Comparison of ENCODE assay signal across 1 cellular context in the genomic region with DNA sequence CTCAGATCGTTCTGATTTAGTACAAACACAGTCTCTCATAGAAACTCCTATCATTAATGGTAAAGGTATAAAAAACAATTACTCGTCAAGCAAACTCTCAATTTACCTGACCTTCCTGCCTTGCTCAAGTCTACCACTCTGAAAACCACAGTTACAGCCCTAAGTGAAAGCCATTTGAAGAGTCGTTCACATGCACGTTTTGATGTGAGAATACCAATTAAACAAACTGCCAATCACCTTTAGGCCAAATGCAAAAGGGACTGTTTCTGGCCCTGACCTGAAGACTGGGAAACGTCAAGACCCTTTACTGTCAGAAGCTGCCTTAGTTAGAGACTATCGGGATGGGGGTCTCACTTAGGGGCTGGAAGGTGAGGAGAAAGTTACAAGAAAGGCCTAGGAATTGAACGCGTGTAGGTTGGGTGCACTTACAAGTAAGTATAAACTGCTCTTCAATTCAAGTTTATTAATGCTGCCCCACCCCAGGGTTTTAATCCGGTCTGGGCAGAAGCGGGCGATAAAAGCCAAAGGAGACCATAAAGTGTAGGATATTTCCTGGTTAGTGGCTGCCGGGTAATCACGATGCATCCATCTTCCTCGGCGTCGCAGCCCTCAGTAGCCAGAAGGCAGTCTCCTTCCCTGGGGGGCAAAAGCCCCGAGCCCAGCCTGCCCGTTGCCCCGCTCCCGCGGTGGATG.
TF ChIP-seq lines count a peak whose summit lies in the region.

No MANE protein-coding gene starts in this region.

TF ChIP-seq in GM12878, 131 proteins besides CTCF, POLR2A, EP300 and RAD21 (continued from another document):
- TF ChIP-seq, protein P1, sequence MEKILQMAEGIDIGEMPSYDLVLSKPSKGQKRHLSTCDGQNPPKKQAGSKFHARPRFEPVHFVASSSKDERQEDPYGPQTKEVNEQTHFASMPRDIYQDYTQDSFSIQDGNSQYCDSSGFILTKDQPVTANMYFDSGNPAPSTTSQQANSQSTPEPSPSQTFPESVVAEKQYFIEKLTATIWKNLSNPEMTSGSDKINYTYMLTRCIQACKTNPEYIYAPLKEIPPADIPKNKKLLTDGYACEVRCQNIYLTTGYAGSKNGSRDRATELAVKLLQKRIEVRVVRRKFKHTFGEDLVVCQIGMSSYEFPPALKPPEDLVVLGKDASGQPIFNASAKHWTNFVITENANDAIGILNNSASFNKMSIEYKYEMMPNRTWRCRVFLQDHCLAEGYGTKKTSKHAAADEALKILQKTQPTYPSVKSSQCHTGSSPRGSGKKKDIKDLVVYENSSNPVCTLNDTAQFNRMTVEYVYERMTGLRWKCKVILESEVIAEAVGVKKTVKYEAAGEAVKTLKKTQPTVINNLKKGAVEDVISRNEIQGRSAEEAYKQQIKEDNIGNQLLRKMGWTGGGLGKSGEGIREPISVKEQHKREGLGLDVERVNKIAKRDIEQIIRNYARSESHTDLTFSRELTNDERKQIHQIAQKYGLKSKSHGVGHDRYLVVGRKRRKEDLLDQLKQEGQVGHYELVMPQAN (conservative IDR thresholded peaks at IDR 0.05), result no peak
- peak; percentile 41 for TF ChIP-seq MEF2B (IDR thresholded peaks at IDR 0.05; ENCODE audit: partially characterized antibody, poor library complexity, severe bottlenecking)
- TF ChIP-seq CREB1 (IDR thresholded peaks at IDR 0.05; ENCODE audit: low read depth), result peak; percentile 5; the same call in 1 of the 2 replicates
- no peak for TF ChIP-seq SP1 (IDR thresholded peaks at IDR 0.05; ENCODE audit: low read depth, low read length)
- no peak for TF ChIP-seq ZBTB40 (IDR thresholded peaks at IDR 0.05; ENCODE audit: borderline replicate concordance)
- TF ChIP-seq, protein P2, sequence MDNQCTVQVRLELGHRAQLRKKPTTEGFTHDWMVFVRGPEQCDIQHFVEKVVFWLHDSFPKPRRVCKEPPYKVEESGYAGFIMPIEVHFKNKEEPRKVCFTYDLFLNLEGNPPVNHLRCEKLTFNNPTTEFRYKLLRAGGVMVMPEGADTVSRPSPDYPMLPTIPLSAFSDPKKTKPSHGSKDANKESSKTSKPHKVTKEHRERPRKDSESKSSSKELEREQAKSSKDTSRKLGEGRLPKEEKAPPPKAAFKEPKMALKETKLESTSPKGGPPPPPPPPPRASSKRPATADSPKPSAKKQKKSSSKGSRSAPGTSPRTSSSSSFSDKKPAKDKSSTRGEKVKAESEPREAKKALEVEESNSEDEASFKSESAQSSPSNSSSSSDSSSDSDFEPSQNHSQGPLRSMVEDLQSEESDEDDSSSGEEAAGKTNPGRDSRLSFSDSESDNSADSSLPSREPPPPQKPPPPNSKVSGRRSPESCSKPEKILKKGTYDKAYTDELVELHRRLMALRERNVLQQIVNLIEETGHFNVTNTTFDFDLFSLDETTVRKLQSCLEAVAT (IDR thresholded peaks at IDR 0.05), result 0 out of 2 replicates have a peak, but pooled peaks have one; percentile 14
- no peak for TF ChIP-seq ASH2L (IDR thresholded peaks at IDR 0.05; ENCODE audit: borderline replicate concordance, low read depth)
- peak; percentile 83 for TF ChIP-seq PKNOX1 (IDR thresholded peaks at IDR 0.05)
- TF ChIP-seq GATAD2B (conservative IDR thresholded peaks at IDR 0.05; ENCODE audit: low read depth), result no peak
- no peak for TF ChIP-seq RBBP5 (conservative IDR thresholded peaks at IDR 0.05)
- TF ChIP-seq TCF7 (IDR thresholded peaks at IDR 0.05; ENCODE audit: borderline replicate concordance), result no peak
- peak; percentile 54 for TF ChIP-seq RUNX3 (IDR thresholded peaks at IDR 0.05; ENCODE audit: low read length)
- peak; percentile 56; the same call in 1 of the 2 replicates for TF ChIP-seq POLR2AphosphoS5 (IDR thresholded peaks at IDR 0.05; ENCODE audit: low read length)
- TF ChIP-seq PAX8 (IDR thresholded peaks at IDR 0.05), result no peak
- TF ChIP-seq BHLHE40 (IDR thresholded peaks at IDR 0.05; ENCODE audit: borderline replicate concordance in 1 of 2, low read depth in 2 of 2, low read length in 1 of 2), result peak; percentile 62 to 77; a peak in 3 of 4 replicates
- TF ChIP-seq CBFB (IDR thresholded peaks at IDR 0.05; ENCODE audit: low read depth), result 0 out of 2 replicates have a peak, but pooled peaks have one; percentile 12
TF ChIP-seq in GM12878: peak in this region for 12.
